In genomic region chr10:53786236-53786635, GRCh38 we compare ENCODE assay signal across 16 cellular contexts.
DNase-seq lines count a peak whose midpoint lies in the region; ATAC-seq and TF ChIP-seq lines count a peak whose summit lies in the region.
"Had no signal": no experiment of that assay in that cellular context is flagged by ENCODE, and none has a peak within 500 bp of the region (broad histone marks: within the 10 kb centered on the region; RNA-seq: fewer than 3 reads in every experiment).

No MANE protein-coding gene starts in this region.

- no peaks in the 10 kb centered on the region for H4K20me1 ChIP-seq in OCI-LY1 (ENCODE audit: insufficient read depth, low read length)

- TF ChIP-seq CTCF in BE2C (IDR thresholded peaks at IDR 0.05; ENCODE audit: low read depth, low read length), result peak; percentile 56
- peak; percentile 38 for TF ChIP-seq CTCF in GM13977 (IDR thresholded peaks at IDR 0.05; ENCODE audit: extremely low read depth, insufficient read depth, missing control alignments)
- peak; percentile 70 for TF ChIP-seq CTCF in OCI-LY1 (IDR thresholded peaks at IDR 0.05; ENCODE audit: low read length)

- H3K4me3 ChIP-seq in BE2C (ENCODE audit: low read depth, low read length) (no peak overlapping the region), OCI-LY1 (ENCODE audit: low read depth, low read length, poor library complexity, severe bottlenecking) (no peak overlapping the region)
- H3K4me3 ChIP-seq: prostate gland had no signal

- H3K27me3 ChIP-seq in BE2C, result no peaks in the 10 kb centered on the region
- H3K27me3 ChIP-seq in OCI-LY1 (ENCODE audit: insufficient read depth, low read length), result no peaks in the 10 kb centered on the region

- intact Hi-C loops in left cardiac atrium (cut with DNase I), result no loop called here

- TF ChIP-seq POLR2A in erythroblast (IDR thresholded peaks at IDR 0.05; ENCODE audit: low read length), result no peak

- no peaks in the 10 kb centered on the region for H3F3A ChIP-seq in OCI-LY1 (ENCODE audit: insufficient read depth, low read length)

- peak; percentile 13 for DNase-seq in BE2C
- no peak for DNase-seq in GM13977 (ENCODE audit: low spot score)
- peak; percentile 2 to 5 for DNase-seq in erythroblast (lab: John Stamatoyannopoulos, UW)
- no peak for DNase-seq in effector CD8-positive, alpha-beta T cell (lab: John Stamatoyannopoulos, UW)
- DNase-seq in nucleus accumbens (lab: John Stamatoyannopoulos, UW), result no peak
- no peak for DNase-seq in left cardiac atrium
- DNase-seq in T-helper 2 cell, result no peak
- DNase-seq: activated gamma-delta T cell; GF-D8; midbrain; NCI-H1436; NCI-H526 treated with DMSO at 0.1 percent for 48 hours; stimulated activated CD4-positive, alpha-beta T cell treated with anti-CD3 and anti-CD28 coated beads, Interleukin-4, amount 100 ng/mL, for 24 hours; SW 1271 had no signal

- ATAC-seq in left cardiac atrium, result no peak

- H3K9me2 ChIP-seq in OCI-LY1 (ENCODE audit: low read depth, low read length), result no peaks in the 10 kb centered on the region

- H3K4me1 ChIP-seq in BE2C (no peaks in the 10 kb centered on the region), OCI-LY1 (ENCODE audit: insufficient read depth, low read length, severe bottlenecking) (no peaks in the 10 kb centered on the region)
- H3K4me1 ChIP-seq: prostate gland had no signal

- H3K9me3 ChIP-seq in BE2C (no peaks in the 10 kb centered on the region), OCI-LY1 (ENCODE audit: low read length) (no peaks in the 10 kb centered on the region)
- H3K9me3 ChIP-seq: prostate gland had no signal

- H3K36me3 ChIP-seq in BE2C (no peaks in the 10 kb centered on the region), OCI-LY1 (ENCODE audit: insufficient read depth, low read length) (no peaks in the 10 kb centered on the region)
- H3K36me3 ChIP-seq: prostate gland had no signal

- H3K27ac ChIP-seq in OCI-LY1 (ENCODE audit: low read depth, low read length, poor library complexity, severe bottlenecking), result no peak overlapping the region
- H3K27ac ChIP-seq: prostate gland had no signal

- H3K9ac ChIP-seq in OCI-LY1 (ENCODE audit: low read length), result no peak overlapping the region

- no peak overlapping the region for H3K4me2 ChIP-seq in OCI-LY1 (ENCODE audit: low read length)

- no peaks in the 10 kb centered on the region for H3K79me2 ChIP-seq in OCI-LY1 (ENCODE audit: insufficient read depth, low read length)

- H2AFZ ChIP-seq in OCI-LY1 (ENCODE audit: low read length), result no peak overlapping the region

- in situ Hi-C loops in GM13977 (cut with MboI; ENCODE audit: low pct_unique_long_range_greater_than_20kb, low sequenced_read_pairs, unreplicated experiment), result no loop called here

Comparison
In these comparisons a context has a peak if more than half of its experiments do, and no peak if none do; other contexts are left out.
1. DNase-seq: peak in BE2C (single experiment) and erythroblast (2 of 2); none in GM13977 (single experiment), effector CD8-positive, alpha-beta T cell (single experiment), nucleus accumbens (0 of 56), left cardiac atrium (single experiment) and T-helper 2 cell (0 of 5).
2. Peak in every context shown above with its lines, with median percentiles within 50 percentile points of each other: CTCF ChIP-seq.